ENCODE assay signal across 1 cellular context in the genomic region with DNA sequence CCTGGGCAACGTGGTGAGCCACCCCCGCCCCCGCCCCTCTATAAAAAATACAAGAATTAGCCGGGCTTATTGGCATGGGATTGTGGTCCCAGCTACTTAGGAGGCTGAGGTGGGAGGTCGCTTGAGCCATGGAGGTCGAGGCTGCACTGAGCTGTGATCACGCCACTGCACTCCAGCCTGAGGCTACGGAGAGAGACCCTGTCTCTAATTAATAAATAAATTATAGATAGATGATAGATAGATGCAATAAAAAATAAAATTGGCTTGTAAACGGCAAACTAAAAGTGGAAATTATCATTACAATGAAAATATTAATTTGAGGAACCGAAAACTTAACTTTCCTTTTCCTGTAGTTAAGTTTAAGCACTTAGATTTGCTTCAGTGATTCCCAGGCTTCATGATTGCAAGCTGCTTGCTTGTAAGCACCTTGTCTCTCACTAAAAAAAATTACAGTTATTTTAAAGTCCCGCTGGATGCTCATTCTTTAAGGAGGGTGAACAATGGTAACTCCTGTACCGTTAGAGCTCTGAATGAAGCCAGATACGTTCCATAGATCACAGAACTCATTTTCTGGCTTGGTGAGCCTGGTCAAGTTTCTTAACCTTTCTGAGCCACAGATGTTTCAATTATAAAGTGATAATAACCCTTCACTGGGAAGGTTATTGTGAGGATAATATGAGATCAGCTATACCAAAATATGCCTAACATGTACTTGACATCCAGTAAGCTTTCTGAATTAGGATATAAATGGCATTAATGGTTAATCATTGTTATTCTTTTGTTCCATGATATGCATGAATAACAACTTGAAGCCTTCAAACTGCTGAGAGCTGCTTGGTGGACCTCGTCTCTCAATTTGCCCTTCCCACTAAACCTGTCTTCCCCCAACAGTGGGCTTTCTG.
TF ChIP-seq lines count a peak whose summit lies in the region.

No MANE protein-coding gene starts in this region.

TF ChIP-seq in WTC11, 78 proteins besides CTCF, POLR2A, EP300 and RAD21 (continued from another document):
- TF ChIP-seq ARID4B (CRISPR knock-in tag; IDR thresholded peaks at IDR 0.05; ENCODE audit: borderline replicate concordance) (no peak), OVOL2 (CRISPR knock-in tag; IDR thresholded peaks at IDR 0.05; ENCODE audit: borderline replicate concordance) (no peak), CREB1 (CRISPR knock-in tag; IDR thresholded peaks at IDR 0.05) (no peak), ZNF416 (CRISPR knock-in tag; IDR thresholded peaks at IDR 0.05) (no peak), JUN (CRISPR knock-in tag; IDR thresholded peaks at IDR 0.05) (no peak), ZNF219 (CRISPR knock-in tag; IDR thresholded peaks at IDR 0.05; ENCODE audit: borderline replicate concordance) (no peak), SOX15 (CRISPR knock-in tag; IDR thresholded peaks at IDR 0.05) (no peak), PREB (CRISPR knock-in tag; IDR thresholded peaks at IDR 0.05; ENCODE audit: borderline replicate concordance) (no peak), STAT6 (CRISPR knock-in tag; conservative IDR thresholded peaks at IDR 0.05; ENCODE audit: low read depth) (no peak)
